ENCODE assay signal across 8 cellular contexts in the genomic region with DNA sequence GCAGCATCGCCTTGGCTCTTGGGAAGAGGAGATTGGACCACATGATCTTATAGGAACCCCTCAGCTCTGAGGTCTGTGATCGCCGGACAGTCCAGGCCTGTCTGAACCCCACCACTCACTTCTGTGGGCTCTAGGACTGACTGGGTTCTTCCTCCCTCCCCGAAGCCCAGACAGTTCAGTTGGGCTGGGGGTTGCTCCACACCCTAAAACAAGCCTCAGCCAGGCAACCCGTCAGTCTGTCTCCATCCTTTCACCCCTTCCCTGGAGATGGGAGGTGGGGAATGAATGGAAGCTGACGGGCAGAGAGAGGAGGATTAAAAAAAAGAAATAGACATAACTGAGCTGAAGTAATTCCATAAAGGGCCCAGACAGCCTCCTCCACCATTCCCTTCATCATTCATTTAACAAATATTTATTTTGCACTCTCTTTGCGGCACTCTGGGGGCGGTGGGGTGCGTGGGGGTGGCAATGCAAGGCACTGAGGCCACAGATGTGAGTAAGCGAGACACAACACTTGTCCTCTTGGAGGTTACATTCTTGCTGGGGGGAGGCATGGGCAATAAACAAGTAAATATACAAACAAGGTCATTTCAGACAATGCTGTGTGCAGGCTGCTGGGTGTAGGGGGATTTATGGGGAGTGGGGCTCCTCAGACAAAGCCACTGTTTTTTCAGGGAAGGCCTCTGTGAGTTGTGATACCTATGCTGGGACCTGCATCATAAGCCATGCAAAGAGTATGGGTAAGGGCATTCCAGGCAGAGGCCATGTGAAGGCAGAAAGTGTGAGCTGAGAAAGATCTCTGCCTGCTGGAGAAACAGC. TPM values are rescaled to one million over a fixed set of nuclear protein-coding genes. Genes with fewer than 3 reads are reported as not detected.
A peak's percentile ranks its signal among the peaks of the same experiment; 100 is the strongest.
DNase-seq lines count a peak whose midpoint lies in the region; ATAC-seq and TF ChIP-seq lines count a peak whose summit lies in the region.

No MANE protein-coding gene starts in this region.

- H3K4me1 Mint-ChIP-seq in CD4-positive, alpha-beta memory T cell, result peaks cover 43 to 81% (median 56%) of the 10 kb centered on the region in 4 donors

- TF ChIP-seq EP300 in neural cell (conservative IDR thresholded peaks at IDR 0.05; ENCODE audit: poor library complexity, severe bottlenecking), result no peak

- peak overlapping the region; percentile 94 to 99 (median 98) for H3K27ac Mint-ChIP-seq in CD4-positive, alpha-beta memory T cell

- no peaks in the 10 kb centered on the region for H4K20me1 ChIP-seq in KMS-11 (ENCODE audit: insufficient read depth)
- H4K20me1 ChIP-seq in neural cell (ENCODE audit: insufficient read depth), result no peaks in the 10 kb centered on the region

- peak in 1 of 5 donors; percentile 16 for DNase-seq in CD4-positive, alpha-beta memory T cell
- no peak for DNase-seq in caudate nucleus (lab: John Stamatoyannopoulos, UW)
- DNase-seq in GOT3 (lab: John Stamatoyannopoulos, UW), result no peak
- no peak for DNase-seq in pons (ENCODE audit: low spot score)

- H3K36me3 ChIP-seq in CD4-positive, alpha-beta memory T cell (ENCODE audit: insufficient read depth, low read length), result no peaks in the 10 kb centered on the region
- H3K36me3 ChIP-seq in KMS-11 (ENCODE audit: insufficient read depth) (no peaks in the 10 kb centered on the region), neural cell (ENCODE audit: insufficient read depth, low read length) (no peaks in the 10 kb centered on the region)

- POLR2A ChIA-PET in CD4-positive, alpha-beta memory T cell (lab: Charles Lee; ENCODE audit: partially characterized antibody), result interaction anchor here (0.6 to 10.0 kb wide), 6 partner anchors 12 to 494 kb away, joined by 3 to 667 read pairs (median 8); a partner anchor contains a TSS

- H2AFZ ChIP-seq in KMS-11 (ENCODE audit: low read depth) (no peak overlapping the region), neural cell (ENCODE audit: low read depth, low read length) (no peak overlapping the region)

- H3K4me3 Mint-ChIP-seq in CD4-positive, alpha-beta memory T cell, result peak overlapping the region; percentile 76 to 87 (median 80)

- TF ChIP-seq CTCF in KMS-11 (conservative IDR thresholded peaks at IDR 0.05; ENCODE audit: low read depth, low read length), result no peak
- TF ChIP-seq CTCF in neural cell (IDR thresholded peaks at IDR 0.05; ENCODE audit: poor library complexity, severe bottlenecking), result no peak

- TF ChIP-seq RAD21 in neural cell (conservative IDR thresholded peaks at IDR 0.05), result no peak

- no peaks in the 10 kb centered on the region for H3K9me3 ChIP-seq in CD4-positive, alpha-beta memory T cell (ENCODE audit: control insufficient read depth in 1 of 2, low read length in 2 of 2)
- H3K9me3 ChIP-seq in neural cell (ENCODE audit: low read length), result no peaks in the 10 kb centered on the region

- no peaks in the 10 kb centered on the region for H3K9me2 ChIP-seq in neural cell (ENCODE audit: insufficient read depth, low read length)

- peak overlapping the region; percentile 9 to 61 for H3K4me3 ChIP-seq in CD4-positive, alpha-beta memory T cell (ENCODE audit: low read length in 2 of 2)
- H3K4me3 ChIP-seq in KMS-11 (IDR thresholded peaks at IDR 0.05; ENCODE audit: insufficient read depth, low read depth, low read length) (peak overlapping the region; percentile 68), neural cell (ENCODE audit: low read length) (peak overlapping the region; percentile 71)

- H3K9me3 Mint-ChIP-seq in CD4-positive, alpha-beta memory T cell, result peaks cover 0 to 1% (median 0%) of the 10 kb centered on the region in 8 donors

- intact Hi-C loops in CD4-positive, alpha-beta memory T cell (cut with micrococcal nuclease), result loop anchor here (5.0 to 10.0 kb wide), 3 partner anchors 329 to 606 kb away; a partner anchor contains a TSS

- no peaks in the 10 kb centered on the region for H3F3A ChIP-seq in neural cell (ENCODE audit: insufficient read depth, low read length, poor library complexity, severe bottlenecking)

- ATAC-seq in HG03565 (IDR thresholded peaks at IDR 0.05; ENCODE audit: unreplicated experiment) (no peak), HG02763 (IDR thresholded peaks at IDR 0.05; ENCODE audit: unreplicated experiment) (no peak)

- no peaks in the 10 kb centered on the region for H3K27me3 ChIP-seq in CD4-positive, alpha-beta memory T cell (ENCODE audit: insufficient read depth, low read length)
- H3K27me3 ChIP-seq in KMS-11 (ENCODE audit: insufficient read depth, low read depth), result no peaks in the 10 kb centered on the region
- H3K27me3 ChIP-seq in neural cell (ENCODE audit: insufficient read depth, low read depth, low read length), result peaks cover 92% of the 10 kb centered on the region

- peaks cover 24% of the 10 kb centered on the region; the same call in 1 of the 2 replicates for H3K79me2 ChIP-seq in KMS-11 (ENCODE audit: insufficient read depth, low read depth)
- no peaks in the 10 kb centered on the region for H3K79me2 ChIP-seq in neural cell (replicated peaks; ENCODE audit: insufficient read depth, low read length)

- peaks cover 0 to 1% of the 10 kb centered on the region in 2 donors for H3K27me3 Mint-ChIP-seq in CD4-positive, alpha-beta memory T cell

- H3K36me3 Mint-ChIP-seq in CD4-positive, alpha-beta memory T cell, result peaks cover 0 to 13% of the 10 kb centered on the region in 2 donors

- CTCF ChIA-PET in CD4-positive, alpha-beta memory T cell (lab: Charles Lee; ENCODE audit: partially characterized antibody), result interaction anchor here (1.0 to 15.8 kb wide), 3 partner anchors 12 to 86 kb away, joined by 3 to 1167 read pairs (median 3); a partner anchor contains a TSS

- H3K9ac ChIP-seq in KMS-11 (peak overlapping the region; percentile 80), neural cell (ENCODE audit: low read length) (peak overlapping the region; percentile 25)

- H3K4me2 ChIP-seq in KMS-11 (peak overlapping the region; percentile 96), neural cell (ENCODE audit: low read length) (no peak overlapping the region)

- peak overlapping the region; percentile 93 for H3K27ac ChIP-seq in CD4-positive, alpha-beta memory T cell (ENCODE audit: low read depth, low read length)
- H3K27ac ChIP-seq in KMS-11, result peak overlapping the region; percentile 97
- peak overlapping the region; percentile 52 for H3K27ac ChIP-seq in caudate nucleus (ENCODE audit: low read depth, low read length)
- H3K27ac ChIP-seq in neural cell (ENCODE audit: low read length), result no peak overlapping the region

- H3K4me1 ChIP-seq in CD4-positive, alpha-beta memory T cell (ENCODE audit: insufficient read depth, low read length), result peaks cover 73% of the 10 kb centered on the region
- peaks cover 82% of the 10 kb centered on the region for H3K4me1 ChIP-seq in KMS-11 (ENCODE audit: low read depth, poor library complexity, severe bottlenecking)

TF ChIP-seq in neural cell, 6 proteins besides CTCF, POLR2A, EP300 and RAD21:
- TF ChIP-seq, protein P1, sequence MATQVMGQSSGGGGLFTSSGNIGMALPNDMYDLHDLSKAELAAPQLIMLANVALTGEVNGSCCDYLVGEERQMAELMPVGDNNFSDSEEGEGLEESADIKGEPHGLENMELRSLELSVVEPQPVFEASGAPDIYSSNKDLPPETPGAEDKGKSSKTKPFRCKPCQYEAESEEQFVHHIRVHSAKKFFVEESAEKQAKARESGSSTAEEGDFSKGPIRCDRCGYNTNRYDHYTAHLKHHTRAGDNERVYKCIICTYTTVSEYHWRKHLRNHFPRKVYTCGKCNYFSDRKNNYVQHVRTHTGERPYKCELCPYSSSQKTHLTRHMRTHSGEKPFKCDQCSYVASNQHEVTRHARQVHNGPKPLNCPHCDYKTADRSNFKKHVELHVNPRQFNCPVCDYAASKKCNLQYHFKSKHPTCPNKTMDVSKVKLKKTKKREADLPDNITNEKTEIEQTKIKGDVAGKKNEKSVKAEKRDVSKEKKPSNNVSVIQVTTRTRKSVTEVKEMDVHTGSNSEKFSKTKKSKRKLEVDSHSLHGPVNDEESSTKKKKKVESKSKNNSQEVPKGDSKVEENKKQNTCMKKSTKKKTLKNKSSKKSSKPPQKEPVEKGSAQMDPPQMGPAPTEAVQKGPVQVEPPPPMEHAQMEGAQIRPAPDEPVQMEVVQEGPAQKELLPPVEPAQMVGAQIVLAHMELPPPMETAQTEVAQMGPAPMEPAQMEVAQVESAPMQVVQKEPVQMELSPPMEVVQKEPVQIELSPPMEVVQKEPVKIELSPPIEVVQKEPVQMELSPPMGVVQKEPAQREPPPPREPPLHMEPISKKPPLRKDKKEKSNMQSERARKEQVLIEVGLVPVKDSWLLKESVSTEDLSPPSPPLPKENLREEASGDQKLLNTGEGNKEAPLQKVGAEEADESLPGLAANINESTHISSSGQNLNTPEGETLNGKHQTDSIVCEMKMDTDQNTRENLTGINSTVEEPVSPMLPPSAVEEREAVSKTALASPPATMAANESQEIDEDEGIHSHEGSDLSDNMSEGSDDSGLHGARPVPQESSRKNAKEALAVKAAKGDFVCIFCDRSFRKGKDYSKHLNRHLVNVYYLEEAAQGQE (IDR thresholded peaks at IDR 0.05; ENCODE audit: borderline replicate concordance), result no peak
- no peak for TF ChIP-seq POLR2AphosphoS5 (IDR thresholded peaks at IDR 0.05)
- TF ChIP-seq MXI1 (conservative IDR thresholded peaks at IDR 0.05; ENCODE audit: poor library complexity, severe bottlenecking), result no peak
TF ChIP-seq in neural cell: peak in this region for 0.

RNA-seq across cellular contexts. Expression of a gene that starts 12.9 kb away (rescaled TPM):
- 10 to 100 TPM; 11.1 to 12.4 TPM for total RNA-seq in CD4-positive, alpha-beta memory T cell
- 1 to 10 TPM; 7.6 to 8.1 TPM for polyA plus RNA-seq in CD4-positive, alpha-beta memory T cell
- polyA plus RNA-seq in neural cell, result 0.14 and 0.20 TPM in 2 replicates
- not detected in 2 replicates for polyA minus RNA-seq in neural cell

RNA-seq across cellular contexts. Expression of a gene that starts 34.0 kb away (rescaled TPM):
- under 1 TPM in 1 of 2 experiments, not detected in 1; 0.26 TPM for total RNA-seq in CD4-positive, alpha-beta memory T cell
- polyA plus RNA-seq in CD4-positive, alpha-beta memory T cell, result not detected
- polyA plus RNA-seq in neural cell, result not detected in 2 replicates
- not detected in 2 replicates for polyA minus RNA-seq in neural cell
